Comparison of ENCODE assay signal across 7 cellular contexts in genomic region chr11:6443269-6444003, GRCh38. TPM values are rescaled to one million over a fixed set of nuclear protein-coding genes. Genes with fewer than 3 reads are reported as not detected.
DNase-seq lines count a peak whose midpoint lies in the region; ATAC-seq, FAIRE-seq and TF ChIP-seq lines count a peak whose summit lies in the region.

No MANE protein-coding gene starts in this region.

- H3K4me2 ChIP-seq in HCT116 (ENCODE audit: low read length): no peak overlapping the region

- WGBS in lung, 2 donors: 28 to 29% methylated on average over 5 of the region's 5 CpGs

- TF ChIP-seq CTCF in HCT116 (IDR thresholded peaks at IDR 0.05 in 2 of 3, conservative IDR thresholded peaks at IDR 0.05 in 1 of 3; ENCODE audit: borderline replicate concordance in 1 of 3, insufficient read depth in 1 of 3, low read depth in 2 of 3, low read length in 2 of 3) (peak; percentile 68 to 89 (median 87)), NB4 (IDR thresholded peaks at IDR 0.05; ENCODE audit: low read depth, low read length) (peak; percentile 83), colonic mucosa (IDR thresholded peaks at IDR 0.05) (peak; percentile 86), lung (IDR thresholded peaks at IDR 0.05; ENCODE audit: control extremely low read depth, extremely low read depth) (peak; percentile 55)

- H3K9me2 ChIP-seq in HCT116 (ENCODE audit: insufficient read depth): no peaks in the 10 kb centered on the region

- no peaks in the 10 kb centered on the region for H3K36me3 ChIP-seq in HCT116 (ENCODE audit: control insufficient read depth in 1 of 2, insufficient read depth in 2 of 2, low read length in 2 of 2)
- H3K36me3 ChIP-seq in colonic mucosa: no peaks in the 10 kb centered on the region
- H3K36me3 ChIP-seq in lung (ENCODE audit: control insufficient read depth in 2 of 2, insufficient read depth in 2 of 2, low read length in 2 of 2): peaks cover 0 to 5% of the 10 kb centered on the region in 2 donors

- BruUV-seq in HCT116 (replicated peaks; lab: Mats Ljungman, UMichigan): no TSS peak

- TF ChIP-seq POLR2A in GM12891 (IDR thresholded peaks at IDR 0.05; ENCODE audit: low read depth, low read length) (no peak), HCT116 (IDR thresholded peaks at IDR 0.05; ENCODE audit: borderline replicate concordance, extremely low read depth, insufficient read depth, insufficient read length) (no peak), NB4 (IDR thresholded peaks at IDR 0.05; ENCODE audit: extremely low read depth, insufficient read length) (no peak)

- DNase-seq in GM12891 (ENCODE audit: insufficient read length, low spot score) (peak; percentile 40), HCT116 (ENCODE audit: low read depth, low spot score) (no peak), NB4 (ENCODE audit: low read depth) (peak; percentile 61), colonic mucosa (peak; percentile 55), lung (ENCODE audit: low spot score) (peak; percentile 40)
- DNase-seq in activated CD4-positive, alpha-beta T cell treated with anti-CD3 and anti-CD28 coated beads for 1 hour: peak; percentile 36
- peak; percentile 15 for DNase-seq in stimulated activated CD8-positive, alpha-beta memory T cell treated with anti-CD3 and anti-CD28 coated beads, Interleukin-15, amount 100 ng/mL, for 1 hour (ENCODE audit: low read depth)

- POLR2A ChIA-PET in HCT116 (lab: Charles Lee): interaction anchor here (0.9 to 1.0 kb wide), 2 partner anchors 24 to 64 kb away, joined by 3 read pairs; partner anchors contain the start of gene APBB1

- RAD21 ChIA-PET in HCT116 (lab: Charles Lee; ENCODE audit: low non-redundant PET in 1 of 2, low total read pairs in 2 of 2, uncharacterized antibody in 2 of 2, unreplicated experiment in 2 of 2): interaction anchor here (1.9 to 3.1 kb wide), 2 partner anchors 64 kb away, joined by 12 to 21 read pairs; no protein-coding TSS in a partner anchor

- ATAC-seq in HCT116 (peak; percentile 93), lung (ENCODE audit: insufficient read depth, low FRiP score) (peak; percentile 82)

- CTCF ChIA-PET in HCT116 (lab: Charles Lee): interaction anchor here (0.7 to 4.6 kb wide), 16 partner anchors 10 to 80 kb away, joined by 3 to 98 read pairs (median 4); partner anchors contain the start of genes APBB1 and SMPD1

- FAIRE-seq in GM12891 (lab: Jason Lieb, UNC): no peak

- H3K9ac ChIP-seq in HCT116 (ENCODE audit: low read length): no peak overlapping the region
- no peak overlapping the region for H3K9ac ChIP-seq in colonic mucosa (ENCODE audit: low read depth in 2 of 2, low read length in 2 of 2)

- H3K9me3 ChIP-seq in HCT116 (ENCODE audit: control insufficient read depth in 1 of 2, insufficient read depth in 1 of 2, low read depth in 1 of 2, low read length in 2 of 2): no peaks in the 10 kb centered on the region
- H3K9me3 ChIP-seq in colonic mucosa: no peaks in the 10 kb centered on the region
- no peaks in the 10 kb centered on the region for H3K9me3 ChIP-seq in lung (ENCODE audit: control insufficient read depth in 2 of 2, insufficient read depth in 1 of 2, low read length in 1 of 2)

- H3K27ac ChIP-seq in HCT116 (ENCODE audit: low read depth, low read length) (no peak overlapping the region), colonic mucosa (no peak overlapping the region), lung (ENCODE audit: low read depth in 1 of 2, low read length in 1 of 2) (no peak overlapping the region)

- no peaks in the 10 kb centered on the region for H4K20me1 ChIP-seq in HCT116 (ENCODE audit: insufficient read depth)

- peak; percentile 79 for TF ChIP-seq RAD21 in HCT116 (IDR thresholded peaks at IDR 0.05; ENCODE audit: low read depth)

- no peak overlapping the region for H2AFZ ChIP-seq in HCT116 (ENCODE audit: low read depth, low read length, poor library complexity, severe bottlenecking)

- no peaks in the 10 kb centered on the region for H3K79me2 ChIP-seq in HCT116 (ENCODE audit: insufficient read depth, low read length)

- H3K27me3 ChIP-seq in HCT116 (ENCODE audit: insufficient read depth, low read length) (no peaks in the 10 kb centered on the region), colonic mucosa (no peaks in the 10 kb centered on the region), lung (ENCODE audit: control insufficient read depth, insufficient read depth) (no peaks in the 10 kb centered on the region)

- H3K4me3 ChIP-seq in HCT116 (replicated peaks in 1 of 2; ENCODE audit: low read depth in 1 of 2, low read length in 2 of 2) (no peak overlapping the region), NB4 (ENCODE audit: low read depth, low read length) (no peak overlapping the region), colonic mucosa (no peak overlapping the region), lung (no peak overlapping the region)

- H3K4me1 ChIP-seq in HCT116 (ENCODE audit: control insufficient read depth in 1 of 2, insufficient read depth in 2 of 2, low read length in 2 of 2) (no peaks in the 10 kb centered on the region), colonic mucosa (no peaks in the 10 kb centered on the region), lung (ENCODE audit: control insufficient read depth in 2 of 2, insufficient read depth in 2 of 2, low read length in 2 of 2) (no peaks in the 10 kb centered on the region)

- intact Hi-C loops in HCT116 (cut with micrococcal nuclease): loop anchor here (1.0 kb wide), 1 partner anchor 64 kb away; no protein-coding TSS in a partner anchor
- intact Hi-C loops in colonic mucosa (cut with DNase I): loop anchor here (2.0 kb wide), 1 partner anchor 65 kb away; no protein-coding TSS in a partner anchor

TF ChIP-seq in GM12891, 5 proteins besides CTCF, POLR2A, EP300 and RAD21:
- no peak for TF ChIP-seq PAX5 (IDR thresholded peaks at IDR 0.05; ENCODE audit: insufficient read depth, low read length, severe bottlenecking)
- 0 out of 2 replicates have a peak, but pooled peaks have one; percentile 21 for TF ChIP-seq POU2F2 (IDR thresholded peaks at IDR 0.05; ENCODE audit: low read depth, low read length)

TF ChIP-seq in HCT116, 20 proteins besides CTCF, POLR2A, EP300 and RAD21 (continues in another document):
- TF ChIP-seq ELF1 (IDR thresholded peaks at IDR 0.05; ENCODE audit: borderline replicate concordance, low read depth) (no peak), CEBPB (IDR thresholded peaks at IDR 0.05; ENCODE audit: low read depth) (no peak), CBX3 (IDR thresholded peaks at IDR 0.05; ENCODE audit: low read depth) (no peak), SP1 (IDR thresholded peaks at IDR 0.05; ENCODE audit: low read depth) (no peak), POLR2AphosphoS5 (IDR thresholded peaks at IDR 0.05; ENCODE audit: low read depth, low read length) (no peak), YY1 (IDR thresholded peaks at IDR 0.05; ENCODE audit: extremely low read depth, insufficient replicate concordance, low read depth, low read length) (no peak), EZH2phosphoT487 (IDR thresholded peaks at IDR 0.05; ENCODE audit: borderline replicate concordance) (no peak), ZFX (IDR thresholded peaks at IDR 0.05) (no peak), TCF7L2 (IDR thresholded peaks at IDR 0.05; ENCODE audit: borderline replicate concordance, extremely low read depth, insufficient read depth, insufficient read length) (no peak), ZNF274 (IDR thresholded peaks at IDR 0.05; ENCODE audit: low read depth, low read length) (no peak), JUND (IDR thresholded peaks at IDR 0.05) (no peak), ATF3 (IDR thresholded peaks at IDR 0.05) (no peak), FOSL1 (IDR thresholded peaks at IDR 0.05; ENCODE audit: low read depth) (no peak)
- TF ChIP-seq, protein P1, sequence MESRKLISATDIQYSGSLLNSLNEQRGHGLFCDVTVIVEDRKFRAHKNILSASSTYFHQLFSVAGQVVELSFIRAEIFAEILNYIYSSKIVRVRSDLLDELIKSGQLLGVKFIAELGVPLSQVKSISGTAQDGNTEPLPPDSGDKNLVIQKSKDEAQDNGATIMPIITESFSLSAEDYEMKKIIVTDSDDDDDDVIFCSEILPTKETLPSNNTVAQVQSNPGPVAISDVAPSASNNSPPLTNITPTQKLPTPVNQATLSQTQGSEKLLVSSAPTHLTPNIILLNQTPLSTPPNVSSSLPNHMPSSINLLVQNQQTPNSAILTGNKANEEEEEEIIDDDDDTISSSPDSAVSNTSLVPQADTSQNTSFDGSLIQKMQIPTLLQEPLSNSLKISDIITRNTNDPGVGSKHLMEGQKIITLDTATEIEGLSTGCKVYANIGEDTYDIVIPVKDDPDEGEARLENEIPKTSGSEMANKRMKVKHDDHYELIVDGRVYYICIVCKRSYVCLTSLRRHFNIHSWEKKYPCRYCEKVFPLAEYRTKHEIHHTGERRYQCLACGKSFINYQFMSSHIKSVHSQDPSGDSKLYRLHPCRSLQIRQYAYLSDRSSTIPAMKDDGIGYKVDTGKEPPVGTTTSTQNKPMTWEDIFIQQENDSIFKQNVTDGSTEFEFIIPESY (IDR thresholded peaks at IDR 0.05; ENCODE audit: extremely low read depth, insufficient replicate concordance, low read length): no peak

RNA-seq across cellular contexts. Expression of gene HPX, which starts 2.6 kb away (rescaled TPM):
- polyA plus RNA-seq in GM12891 (2012; ENCODE audit: low read depth, missing spikeins): 11.3 TPM
- total RNA-seq in HCT116 (2021; ENCODE audit: unreplicated experiment) (4.6 TPM), colonic mucosa (1 to 10 TPM; 1.8 to 5.3 TPM), lung (1 to 10 TPM; 2.3 to 3.5 TPM)
- 0.79 and 1.3 TPM in 2 replicates for polyA plus RNA-seq in HCT116 (2012)
- 1 to 10 TPM in 1 of 2 donors, under 1 TPM in 1; 0.46 to 1.3 TPM for polyA plus RNA-seq in lung

RNA-seq across cellular contexts. Expression of gene APBB1, which starts 24.5 kb away (rescaled TPM):
- 16.0 TPM for polyA plus RNA-seq in GM12891 (2012; ENCODE audit: low read depth, missing spikeins)
- 12.4 TPM for total RNA-seq in HCT116 (2021; ENCODE audit: unreplicated experiment)
- polyA plus RNA-seq in HCT116 (2012): 10.5 and 11.8 TPM in 2 replicates
- total RNA-seq in colonic mucosa: 10 to 100 TPM in 1 of 2 donors, 1 to 10 TPM in 1; 6.6 to 10.2 TPM
- 10 to 100 TPM; 38.9 to 42.0 TPM for total RNA-seq in lung
- 10 to 100 TPM; 18.8 to 22.3 TPM for polyA plus RNA-seq in lung

RNA-seq across cellular contexts. Expression of gene TRIM3, which starts 30.3 kb away (rescaled TPM):
- polyA plus RNA-seq in GM12891 (2012; ENCODE audit: low read depth, missing spikeins): 3.9 TPM
- total RNA-seq in HCT116 (2021; ENCODE audit: unreplicated experiment): 13.4 TPM
- polyA plus RNA-seq in HCT116 (2012): 11.3 and 12.1 TPM in 2 replicates
- 10 to 100 TPM; 30.0 to 59.0 TPM for total RNA-seq in colonic mucosa
- 10 to 100 TPM; 28.4 to 29.0 TPM for total RNA-seq in lung
- polyA plus RNA-seq in lung: 10 to 100 TPM; 15.7 to 16.4 TPM

RNA-seq across cellular contexts. Expression of gene ARFIP2, which starts 37.7 kb away (rescaled TPM):
- polyA plus RNA-seq in GM12891 (2012; ENCODE audit: low read depth, missing spikeins): 34.4 TPM
- 77.9 TPM for total RNA-seq in HCT116 (2021; ENCODE audit: unreplicated experiment)
- polyA plus RNA-seq in HCT116 (2012): 80.6 and 82.7 TPM in 2 replicates
- 10 to 100 TPM; 76.9 to 87.3 TPM for total RNA-seq in colonic mucosa
- 10 to 100 TPM; 34.0 to 53.7 TPM for total RNA-seq in lung
- polyA plus RNA-seq in lung: 10 to 100 TPM; 41.9 to 51.1 TPM

RNA-seq across cellular contexts. Expression of gene TIMM10B, which starts 37.9 kb away (rescaled TPM):
- polyA plus RNA-seq in GM12891 (2012; ENCODE audit: low read depth, missing spikeins): 26.1 TPM
- 22.9 TPM for total RNA-seq in HCT116 (2021; ENCODE audit: unreplicated experiment)
- 16.8 and 20.5 TPM in 2 replicates for polyA plus RNA-seq in HCT116 (2012)
- 10 to 100 TPM; 48.0 TPM for total RNA-seq in colonic mucosa
- 10 to 100 TPM; 31.5 to 43.4 TPM for total RNA-seq in lung
- 10 to 100 TPM; 20.5 to 32.6 TPM for polyA plus RNA-seq in lung
